In genomic region chr2:50491541-50492114, GRCh38 we compare ENCODE assay signal across 8 cellular contexts.
DNase-seq lines count a peak whose midpoint lies in the region; ATAC-seq, FAIRE-seq and TF ChIP-seq lines count a peak whose summit lies in the region.

No MANE protein-coding gene starts in this region.

- no peak for TF ChIP-seq EP300 in GM12878 (IDR thresholded peaks at IDR 0.05; ENCODE audit: borderline replicate concordance in 1 of 2, control insufficient read depth in 1 of 2, low read depth in 2 of 2, low read length in 2 of 2)

- H3K4me2 ChIP-seq in GM12878 (ENCODE audit: control insufficient read depth, insufficient read depth) (no peak overlapping the region), keratinocyte (ENCODE audit: control insufficient read depth, extremely low read depth, insufficient read depth, low read depth, low read length) (peak overlapping the region; percentile 54)

- FAIRE-seq in GM12878 (lab: Jason Lieb, UNC): no peak
- FAIRE-seq in keratinocyte (lab: Jason Lieb, UNC): peak; percentile 51

- RAD21 ChIA-PET in GM12878 (lab: Charles Lee; ENCODE audit: unreplicated experiment): interaction anchor here (0.7 to 1.3 kb wide), 3 partner anchors 14 to 89 kb away, joined by 3 read pairs; no protein-coding TSS in a partner anchor

- no peak overlapping the region for H2AFZ ChIP-seq in GM12878 (ENCODE audit: control insufficient read depth, low read depth, low read length)
- H2AFZ ChIP-seq in keratinocyte (ENCODE audit: control insufficient read depth, low read length): peak overlapping the region; percentile 71

- H3K79me2 ChIP-seq in GM12878 (ENCODE audit: control insufficient read depth, insufficient read depth, low read length) (no peaks in the 10 kb centered on the region), keratinocyte (ENCODE audit: control insufficient read depth, insufficient read depth, low read length) (no peaks in the 10 kb centered on the region)

- in situ Hi-C loops in GM12878 (cut with MboI): no loop called here

- H4K20me1 ChIP-seq in GM12878 (ENCODE audit: control insufficient read depth, insufficient read depth) (no peaks in the 10 kb centered on the region), keratinocyte (ENCODE audit: control insufficient read depth, extremely low read depth, insufficient read depth, low read length) (no peaks in the 10 kb centered on the region)

- H3K4me1 ChIP-seq in GM12878 (ENCODE audit: control insufficient read depth, insufficient read depth, low read length) (no peaks in the 10 kb centered on the region), keratinocyte (ENCODE audit: control insufficient read depth, extremely low read depth, insufficient read depth, low read length) (peaks cover 10% of the 10 kb centered on the region)

- peak; percentile 63 for ATAC-seq in GM18873 (IDR thresholded peaks at IDR 0.05; ENCODE audit: low FRiP score, unreplicated experiment)
- peak; percentile 66 for ATAC-seq in HG03045 (IDR thresholded peaks at IDR 0.05; ENCODE audit: unreplicated experiment)
- peak; percentile 91 for ATAC-seq in GM12878

- dilution Hi-C loops in keratinocyte (cut with MboI; ENCODE audit: extremely low pct_ligation_motif_present, low sequenced_read_pairs): no loop called here

- no peak overlapping the region for H3K27ac ChIP-seq in GM12878 (ENCODE audit: control insufficient read depth, insufficient read depth)
- H3K27ac ChIP-seq in keratinocyte (ENCODE audit: control insufficient read depth, insufficient read depth, low read length): no peak overlapping the region

- H3K9ac ChIP-seq in GM12878 (ENCODE audit: control insufficient read depth, insufficient read depth, low read length) (no peak overlapping the region), keratinocyte (ENCODE audit: control insufficient read depth, extremely low read depth, insufficient read depth, low read length) (no peak overlapping the region)

- intact Hi-C loops in GM12878 (cut with micrococcal nuclease; ENCODE audit: unreplicated experiment): loop anchor here (2.0 to 10.0 kb wide), 5 partner anchors 149 to 1887 kb away; no protein-coding TSS in a partner anchor

- H3K27me3 ChIP-seq in GM12878 (replicated peaks in 1 of 2; ENCODE audit: control insufficient read depth in 2 of 2, insufficient read depth in 2 of 2, low read length in 1 of 2) (no peaks in the 10 kb centered on the region), keratinocyte (ENCODE audit: control insufficient read depth, extremely low read depth, insufficient read depth, low read length) (no peaks in the 10 kb centered on the region)

- SMC1A ChIA-PET in GM12878 (lab: Charles Lee; ENCODE audit: uncharacterized antibody, unreplicated experiment): interaction anchor here (1.1 to 1.5 kb wide), 3 partner anchors 14 to 89 kb away, joined by 3 to 7 read pairs (median 5); no protein-coding TSS in a partner anchor

- DNase-seq in DMS 273 treated with DMSO at 0.1 percent for 48 hours (lab: John Stamatoyannopoulos, UW) (peak; percentile 40), NCI-H2196 (lab: John Stamatoyannopoulos, UW; ENCODE audit: unreplicated experiment) (peak; percentile 1), GM12878 (ENCODE audit: low read depth, low spot score) (no peak), keratinocyte (ENCODE audit: low read depth, low spot score) (no peak), stromal cell of bone marrow (ENCODE audit: low read depth) (peak; percentile 18), activated gamma-delta T cell treated with Interleukin-2 at 50 U/mL for 16 hours (no peak)

- TF ChIP-seq RAD21 in GM12878 (IDR thresholded peaks at IDR 0.05; ENCODE audit: insufficient read depth, low read depth, low read length): no peak

- peak; percentile 52 to 58 (median 56); a peak in 5 of 6 replicates for TF ChIP-seq CTCF in GM12878 (IDR thresholded peaks at IDR 0.05 in 2 of 3, conservative IDR thresholded peaks at IDR 0.05 in 1 of 3; ENCODE audit: control insufficient read depth in 2 of 3, extremely low read depth in 1 of 3, insufficient read depth in 1 of 3, low read depth in 3 of 3, low read length in 3 of 3)
- peak; percentile 51 to 57 (median 53) for TF ChIP-seq CTCF in keratinocyte (optimal IDR thresholded peaks at IDR 0.05 in 1 of 3, IDR thresholded peaks at IDR 0.05 in 1 of 3, conservative IDR thresholded peaks at IDR 0.05 in 1 of 3; ENCODE audit: extremely low read depth in 1 of 3, insufficient read depth in 2 of 3, low read length in 3 of 3)

- H3K9me3 ChIP-seq in GM12878 (replicated peaks; ENCODE audit: control insufficient read depth, insufficient read depth, low read length) (no peaks in the 10 kb centered on the region), keratinocyte (ENCODE audit: control insufficient read depth, low read depth, low read length) (no peaks in the 10 kb centered on the region)

- H3K9me1 ChIP-seq in keratinocyte (ENCODE audit: control insufficient read depth, extremely low read depth, insufficient read depth, low read length): no peaks in the 10 kb centered on the region

- POLR2A ChIA-PET in GM12878 (lab: Charles Lee): no interaction called here

- no peaks in the 10 kb centered on the region for H3K36me3 ChIP-seq in GM12878 (ENCODE audit: control insufficient read depth in 2 of 2, insufficient read depth in 2 of 2, low read length in 1 of 2)
- no peaks in the 10 kb centered on the region for H3K36me3 ChIP-seq in keratinocyte (ENCODE audit: control insufficient read depth in 2 of 2, extremely low read depth in 1 of 2, insufficient read depth in 2 of 2, low read length in 2 of 2)

- no peak for TF ChIP-seq POLR2A in GM12878 (IDR thresholded peaks at IDR 0.05; ENCODE audit: low read depth, low read length)

- CTCF ChIA-PET in GM12878 (lab: Yijun Ruan, JAX): interaction anchor here (0.6 to 3.4 kb wide), 31 partner anchors 7 to 1552 kb away, joined by 3 to 16 read pairs (median 4); no protein-coding TSS in a partner anchor

- H3K4me3 ChIP-seq in GM12878 (no peak overlapping the region), keratinocyte (ENCODE audit: control insufficient read depth in 2 of 3, extremely low read depth in 1 of 3, insufficient read depth in 2 of 3, low read depth in 1 of 3, low read length in 3 of 3) (peak overlapping the region in 1 of 3 experiments; percentile 50)

- WGBS in GM12878 (ENCODE audit: insufficient coverage, insufficient replicate concordance, low lambda C conversion rate, missing lambda C conversion rate): 100% methylated on average over 1 of the region's 1 CpG

- BruUV-seq in GM12878 (replicated peaks; lab: Mats Ljungman, UMichigan): no TSS peak

TF ChIP-seq in GM12878, 131 proteins besides CTCF, POLR2A, EP300 and RAD21 (continues in another document):
- TF ChIP-seq JUND (IDR thresholded peaks at IDR 0.05; ENCODE audit: low read depth, low read length): no peak
- TF ChIP-seq RB1 (IDR thresholded peaks at IDR 0.05; ENCODE audit: borderline replicate concordance): no peak
- no peak for TF ChIP-seq ZNF274 (IDR thresholded peaks at IDR 0.05; ENCODE audit: insufficient read depth, insufficient read length)
- no peak for TF ChIP-seq NFXL1 (IDR thresholded peaks at IDR 0.05; ENCODE audit: borderline replicate concordance)
- no peak for TF ChIP-seq WRNIP1 (IDR thresholded peaks at IDR 0.05; ENCODE audit: borderline replicate concordance, low read depth, low read length)
- no peak for TF ChIP-seq EGR1 (IDR thresholded peaks at IDR 0.05; ENCODE audit: borderline replicate concordance in 1 of 2, low read depth in 2 of 2, low read length in 2 of 2)
- TF ChIP-seq TARDBP (IDR thresholded peaks at IDR 0.05; ENCODE audit: borderline replicate concordance): no peak
- no peak for TF ChIP-seq E2F8 (IDR thresholded peaks at IDR 0.05; ENCODE audit: low read depth, partially characterized antibody)

Comparison
In these comparisons a context has a peak if more than half of its experiments do, and no peak if none do; other contexts are left out.
1. DNase-seq: peak in DMS 273 treated with DMSO at 0.1 percent for 48 hours (single experiment), NCI-H2196 (single experiment) and stromal cell of bone marrow (single experiment); none in GM12878 (single experiment), keratinocyte (single experiment) and activated gamma-delta T cell treated with Interleukin-2 at 50 U/mL for 16 hours (single experiment).
2. Peak in every context shown above with its lines, with median percentiles within 50 percentile points of each other: ATAC-seq.